ENCODE assay signal across 8 cellular contexts in genomic region chr1:91282695-91283420, GRCh38.
DNase-seq lines count a peak whose midpoint lies in the region; ATAC-seq, FAIRE-seq and TF ChIP-seq lines count a peak whose summit lies in the region.

No MANE protein-coding gene starts in this region.

- TF ChIP-seq CTCF in cardiac fibroblast (IDR thresholded peaks at IDR 0.05; ENCODE audit: low read depth, low read length), result peak; percentile 80
- peak; percentile 89 for TF ChIP-seq CTCF in kidney (IDR thresholded peaks at IDR 0.05; ENCODE audit: borderline replicate concordance, extremely low read depth, insufficient read depth)

- H3K9ac ChIP-seq in kidney (ENCODE audit: low read length in 2 of 2), result no peak overlapping the region

- H3K4me3 ChIP-seq in cardiac fibroblast (replicated peaks in 1 of 2; ENCODE audit: low read depth in 2 of 2, low read length in 2 of 2) (no peak overlapping the region), kidney (ENCODE audit: low read length in 2 of 2) (peak overlapping the region; percentile 32 to 55)

- intact Hi-C loops in kidney (cut with DNase I), result no loop called here

- ATAC-seq in GM21619 (IDR thresholded peaks at IDR 0.05; ENCODE audit: unreplicated experiment), result peak; percentile 59
- no peak for ATAC-seq in HG03139 (IDR thresholded peaks at IDR 0.05; ENCODE audit: unreplicated experiment)

- DNase-seq in DMS114 treated with DMSO at 0.1 percent for 48 hours (lab: John Stamatoyannopoulos, UW; ENCODE audit: unreplicated experiment), result peak; percentile 76
- peak; percentile 75 for DNase-seq in NCI-H1105 treated with DMSO at 0.1 percent for 48 hours (lab: John Stamatoyannopoulos, UW)
- DNase-seq in T-helper 1 cell, result peak in 4 of 5 donors; percentile 8 to 45 (median 27)
- peak; percentile 88 to 89 for DNase-seq in cardiac fibroblast (ENCODE audit: low read depth in 2 of 2)
- no peak for DNase-seq in kidney
- DNase-seq in stimulated activated CD4-positive, alpha-beta T cell treated with anti-CD3 and anti-CD28 coated beads, Interleukin-1b, Interleukin-23, amount 100 ng/mL, for 48 hours, result peak; percentile 28

- no peaks in the 10 kb centered on the region for H3K36me3 ChIP-seq in kidney (ENCODE audit: control insufficient read depth in 1 of 2, insufficient read depth in 2 of 2, low read length in 2 of 2)

- no peaks in the 10 kb centered on the region for H3K4me1 ChIP-seq in kidney (ENCODE audit: control insufficient read depth in 1 of 2, insufficient read depth in 1 of 2, low read depth in 1 of 2, low read length in 2 of 2)

- FAIRE-seq in kidney (lab: Jason Lieb, UNC), result peak; percentile 70

- no peaks in the 10 kb centered on the region for H3K9me3 ChIP-seq in kidney (ENCODE audit: control insufficient read depth in 1 of 2, low read length in 2 of 2)

- no peak overlapping the region for H3K27ac ChIP-seq in kidney (ENCODE audit: low read depth in 2 of 2, low read length in 2 of 2)

Comparison
In these comparisons a context has a peak if more than half of its experiments do, and no peak if none do; other contexts are left out.
1. H3K4me3 ChIP-seq: peak in kidney (2 of 2); none in cardiac fibroblast (0 of 2).